ENCODE assay signal across 18 cellular contexts in the genomic region with DNA sequence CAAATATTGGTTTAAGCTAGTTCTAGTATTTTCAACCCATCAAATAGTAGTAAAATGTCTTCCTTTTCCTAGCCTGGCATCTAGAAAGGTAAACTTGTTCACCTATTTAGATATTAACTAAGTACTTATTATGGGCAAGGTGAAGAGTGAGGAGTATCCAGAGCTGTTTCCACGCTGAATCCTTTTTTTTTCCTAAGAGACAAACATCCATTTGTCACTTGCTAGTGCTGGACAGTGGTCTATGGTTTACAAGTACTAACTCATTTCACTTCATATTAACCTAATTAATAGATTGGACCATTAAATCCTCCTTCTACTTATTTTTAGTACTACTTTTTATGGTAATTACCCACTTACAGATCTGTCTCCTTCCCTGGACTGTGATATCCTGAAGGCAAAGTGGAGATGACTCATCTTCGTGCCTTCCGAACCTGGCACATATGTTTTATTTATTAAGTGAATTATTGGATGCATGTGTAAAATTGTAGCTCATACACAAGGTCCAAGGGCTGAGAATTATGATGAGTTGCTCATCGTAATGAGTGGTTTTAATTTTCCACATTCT.
"Had no signal": no experiment of that assay in that cellular context is flagged by ENCODE, and none has a peak within 500 bp of the region (broad histone marks: within the 10 kb centered on the region; RNA-seq: fewer than 3 reads in every experiment).

No MANE protein-coding gene starts in this region.

- H3K4me3 ChIP-seq: colonic mucosa, lung, thoracic aorta had no signal

- H2AFZ ChIP-seq: parathyroid adenoma had no signal

- H3K36me3 Mint-ChIP-seq: naive B cell had no signal

- H3K4me1 Mint-ChIP-seq: activated CD4-positive, alpha-beta memory T cell treated with anti-CD3 and anti-CD28 coated beads, Interleukin-2, amount 10 ng/mL, durations not matched to agents 7 days and 5 days; activated CD4-positive, alpha-beta T cell treated with anti-CD3 and anti-CD28 coated beads for 36 hours; activated naive CD8-positive, alpha-beta T cell treated with anti-CD3 and anti-CD28 coated beads, Interleukin-2, amount 50 U/mL, for 24 hours; naive B cell; stimulated activated naive CD8-positive, alpha-beta T cell treated with anti-CD3 and anti-CD28 coated beads, Interleukin-15, amount 100 ng/mL, for 72 hours had no signal

- H3K27me3 ChIP-seq: colonic mucosa had no signal

- H3K9ac ChIP-seq: parathyroid adenoma had no signal

- H3K27me3 Mint-ChIP-seq: activated CD4-positive, alpha-beta memory T cell treated with anti-CD3 and anti-CD28 coated beads, Interleukin-2, amount 10 ng/mL, durations not matched to agents 7 days and 5 days; activated CD4-positive, alpha-beta T cell treated with anti-CD3 and anti-CD28 coated beads for 36 hours; activated naive CD8-positive, alpha-beta T cell treated with anti-CD3 and anti-CD28 coated beads, Interleukin-2, amount 50 U/mL, for 24 hours; stimulated activated naive CD8-positive, alpha-beta T cell treated with anti-CD3 and anti-CD28 coated beads, Interleukin-15, amount 100 ng/mL, for 72 hours had no signal

- H3K27ac Mint-ChIP-seq: activated CD4-positive, alpha-beta memory T cell treated with anti-CD3 and anti-CD28 coated beads, Interleukin-2, amount 10 ng/mL, durations not matched to agents 7 days and 5 days; activated CD4-positive, alpha-beta T cell treated with anti-CD3 and anti-CD28 coated beads for 36 hours; activated naive CD8-positive, alpha-beta T cell treated with anti-CD3 and anti-CD28 coated beads, Interleukin-2, amount 50 U/mL, for 24 hours; activated T-cell treated with anti-CD3 and anti-CD28 coated beads, Interleukin-2, amount 50 U/mL, for 72 hours; naive B cell had no signal

- H3K9me3 Mint-ChIP-seq: activated CD4-positive, alpha-beta memory T cell treated with anti-CD3 and anti-CD28 coated beads, Interleukin-2, amount 10 ng/mL, durations not matched to agents 7 days and 5 days; activated naive CD8-positive, alpha-beta T cell treated with anti-CD3 and anti-CD28 coated beads, Interleukin-2, amount 50 U/mL, for 24 hours; stimulated activated naive CD8-positive, alpha-beta T cell treated with anti-CD3 and anti-CD28 coated beads, Interleukin-15, amount 100 ng/mL, for 72 hours had no signal

- H3K4me1 ChIP-seq: colonic mucosa, parathyroid adenoma had no signal

- DNase-seq: activated CD4-positive, alpha-beta memory T cell treated with anti-CD3 and anti-CD28 coated beads, Interleukin-2, amount 10 ng/mL, durations not matched to agents 7 days and 5 days; activated CD4-positive, alpha-beta T cell treated with anti-CD3 and anti-CD28 coated beads for 36 hours; activated naive CD4-positive, alpha-beta T cell treated with Interleukin-2 at 50 U/mL for 16 hours; activated naive CD8-positive, alpha-beta T cell treated with anti-CD3 and anti-CD28 coated beads, Interleukin-2, amount 50 U/mL, for 24 hours; activated T-cell treated with anti-CD3 and anti-CD28 coated beads, Interleukin-2, amount 50 U/mL, for 72 hours; caudate nucleus; colonic mucosa; effector CD4-positive, alpha-beta T cell; hypothalamus; left colon; naive B cell; stimulated activated CD4-positive, alpha-beta T cell treated with anti-CD3 and anti-CD28 coated beads, Interleukin-15, amount 100 ng/mL, for 24 hours; stimulated activated CD4-positive, alpha-beta T cell treated with anti-CD3 and anti-CD28 coated beads, Interleukin-4, amount 100 ng/mL, for 4 hours; stimulated activated naive CD8-positive, alpha-beta T cell treated with anti-CD3 and anti-CD28 coated beads, Interleukin-15, amount 100 ng/mL, for 72 hours; WERI-Rb-1 had no signal

- H3K9me3 ChIP-seq: colonic mucosa, thoracic aorta had no signal

- H3K36me3 ChIP-seq: colonic mucosa, thoracic aorta, WERI-Rb-1 had no signal

- H3K79me2 ChIP-seq: parathyroid adenoma had no signal

- H3K4me3 Mint-ChIP-seq: activated CD4-positive, alpha-beta memory T cell treated with anti-CD3 and anti-CD28 coated beads, Interleukin-2, amount 10 ng/mL, durations not matched to agents 7 days and 5 days; activated CD4-positive, alpha-beta T cell treated with anti-CD3 and anti-CD28 coated beads for 36 hours; activated naive CD8-positive, alpha-beta T cell treated with anti-CD3 and anti-CD28 coated beads, Interleukin-2, amount 50 U/mL, for 24 hours; activated T-cell treated with anti-CD3 and anti-CD28 coated beads, Interleukin-2, amount 50 U/mL, for 72 hours; naive B cell; stimulated activated naive CD8-positive, alpha-beta T cell treated with anti-CD3 and anti-CD28 coated beads, Interleukin-15, amount 100 ng/mL, for 72 hours had no signal

- ATAC-seq: activated CD4-positive, alpha-beta T cell treated with anti-CD3 and anti-CD28 coated beads for 36 hours; activated naive CD8-positive, alpha-beta T cell treated with anti-CD3 and anti-CD28 coated beads, Interleukin-2, amount 50 U/mL, for 24 hours; activated T-cell treated with anti-CD3 and anti-CD28 coated beads, Interleukin-2, amount 50 U/mL, for 72 hours; left colon; stimulated activated naive CD8-positive, alpha-beta T cell treated with anti-CD3 and anti-CD28 coated beads, Interleukin-15, amount 100 ng/mL, for 72 hours had no signal

- H3K27ac ChIP-seq: colonic mucosa, parathyroid adenoma, thoracic aorta, WERI-Rb-1 had no signal
